ENCODE assay signal across 8 cellular contexts in genomic region chr1:207981976-207982375, GRCh38.
DNase-seq lines count a peak whose midpoint lies in the region; ATAC-seq and TF ChIP-seq lines count a peak whose summit lies in the region.

No MANE protein-coding gene starts in this region.

- no peak overlapping the region for H3K9ac ChIP-seq in Loucy (ENCODE audit: low read depth, low read length, poor library complexity, severe bottlenecking)

- H3K4me3 ChIP-seq in Loucy (ENCODE audit: low read length, poor library complexity, severe bottlenecking) (no peak overlapping the region), stomach (no peak overlapping the region)

- no peaks in the 10 kb centered on the region for H3K36me3 Mint-ChIP-seq in activated naive CD8-positive, alpha-beta T cell treated with anti-CD3 and anti-CD28 coated beads, Interleukin-2, amount 50 U/mL, for 24 hours (ENCODE audit: low read depth)
- no peaks in the 10 kb centered on the region for H3K36me3 Mint-ChIP-seq in activated naive CD8-positive, alpha-beta T cell treated with anti-CD3 and anti-CD28 coated beads for 36 hours
- H3K36me3 Mint-ChIP-seq in stimulated activated memory B cell treated with anti-CD40 and anti-IgM and Interleukin-4, amounts not matched to agents 10 μg/mL and 1 μg/mL and 100 μg/mL, for 72 hours, result no peaks in the 10 kb centered on the region

- no peak for TF ChIP-seq POLR2A in stomach (IDR thresholded peaks at IDR 0.05)

- intact Hi-C loops in stomach (cut with DNase I; ENCODE audit: low total_unique reads), result no loop called here

- H3K27me3 ChIP-seq in Loucy (ENCODE audit: insufficient read depth, low read length, poor library complexity, severe bottlenecking) (peaks cover 9% of the 10 kb centered on the region), stomach (no peaks in the 10 kb centered on the region)

- 59 to 88% (median 68%) methylated on average over 1 to 2 of the region's 2 CpGs for WGBS in stomach, 5 donors

- no peak for TF ChIP-seq EP300 in stomach (IDR thresholded peaks at IDR 0.05)

- no peaks in the 10 kb centered on the region for H3K4me1 ChIP-seq in Loucy (ENCODE audit: insufficient read depth, low read length, poor library complexity, severe bottlenecking)
- H3K4me1 ChIP-seq in stomach, result peaks cover 0 to 7% (median 0%) of the 10 kb centered on the region in 4 donors

- peak; percentile 46 for ATAC-seq in activated naive CD8-positive, alpha-beta T cell treated with anti-CD3 and anti-CD28 coated beads, Interleukin-2, amount 50 U/mL, for 24 hours
- ATAC-seq in stimulated activated memory B cell treated with anti-CD40 and anti-IgM and Interleukin-4, amounts not matched to agents 10 μg/mL and 1 μg/mL and 100 μg/mL, for 72 hours, result peak; percentile 59

- H3K4me2 ChIP-seq in Loucy (ENCODE audit: low read depth, low read length, poor library complexity, severe bottlenecking), result no peak overlapping the region

- H3K27ac ChIP-seq in stomach (no peak overlapping the region), substantia nigra (ENCODE audit: low read depth, low read length, poor library complexity, severe bottlenecking) (no peak overlapping the region)

- H3K27ac Mint-ChIP-seq in activated naive CD8-positive, alpha-beta T cell treated with anti-CD3 and anti-CD28 coated beads, Interleukin-2, amount 50 U/mL, for 24 hours, result no peak overlapping the region
- no peak overlapping the region for H3K27ac Mint-ChIP-seq in activated naive CD8-positive, alpha-beta T cell treated with anti-CD3 and anti-CD28 coated beads for 36 hours
- H3K27ac Mint-ChIP-seq in stimulated activated memory B cell treated with anti-CD40 and anti-IgM and Interleukin-4, amounts not matched to agents 10 μg/mL and 1 μg/mL and 100 μg/mL, for 72 hours, result no peak overlapping the region

- H3K9me3 ChIP-seq in Loucy (ENCODE audit: insufficient read depth, low read depth, low read length), result no peaks in the 10 kb centered on the region
- no peaks in the 10 kb centered on the region for H3K9me3 ChIP-seq in stomach

- H3K4me3 Mint-ChIP-seq in activated naive CD8-positive, alpha-beta T cell treated with anti-CD3 and anti-CD28 coated beads, Interleukin-2, amount 50 U/mL, for 24 hours, result no peak overlapping the region
- no peak overlapping the region for H3K4me3 Mint-ChIP-seq in activated naive CD8-positive, alpha-beta T cell treated with anti-CD3 and anti-CD28 coated beads for 36 hours
- no peak overlapping the region for H3K4me3 Mint-ChIP-seq in stimulated activated memory B cell treated with anti-CD40 and anti-IgM and Interleukin-4, amounts not matched to agents 10 μg/mL and 1 μg/mL and 100 μg/mL, for 72 hours

- no peaks in the 10 kb centered on the region for H3F3A ChIP-seq in Loucy (ENCODE audit: low read depth)

- DNase-seq in activated naive CD8-positive, alpha-beta T cell treated with anti-CD3 and anti-CD28 coated beads, Interleukin-2, amount 50 U/mL, for 24 hours, result no peak
- DNase-seq in activated naive CD8-positive, alpha-beta T cell treated with anti-CD3 and anti-CD28 coated beads for 36 hours, result no peak
- DNase-seq in dermis microvascular lymphatic vessel endothelial cell (ENCODE audit: low read depth in 2 of 2) (peak; percentile 16 to 48), stomach (no peak), substantia nigra (lab: John Stamatoyannopoulos, UW) (no peak), HPDE6-E6E7 (ENCODE audit: extremely low spot score) (no peak)

- H4K20me1 ChIP-seq in Loucy (ENCODE audit: insufficient read depth, low read length, poor library complexity, severe bottlenecking), result no peaks in the 10 kb centered on the region

- H3K4me1 Mint-ChIP-seq in activated naive CD8-positive, alpha-beta T cell treated with anti-CD3 and anti-CD28 coated beads, Interleukin-2, amount 50 U/mL, for 24 hours, result no peaks in the 10 kb centered on the region
- no peaks in the 10 kb centered on the region for H3K4me1 Mint-ChIP-seq in activated naive CD8-positive, alpha-beta T cell treated with anti-CD3 and anti-CD28 coated beads for 36 hours
- H3K4me1 Mint-ChIP-seq in stimulated activated memory B cell treated with anti-CD40 and anti-IgM and Interleukin-4, amounts not matched to agents 10 μg/mL and 1 μg/mL and 100 μg/mL, for 72 hours, result no peaks in the 10 kb centered on the region

- H3K36me3 ChIP-seq in Loucy (ENCODE audit: insufficient read depth, low read length) (no peaks in the 10 kb centered on the region), stomach (no peaks in the 10 kb centered on the region)

- TF ChIP-seq CTCF in Loucy (conservative IDR thresholded peaks at IDR 0.05; ENCODE audit: low read length) (peak; percentile 87), stomach (IDR thresholded peaks at IDR 0.05) (no peak)

- H3K79me2 ChIP-seq in Loucy (ENCODE audit: insufficient read depth, low read length), result no peaks in the 10 kb centered on the region

- no peaks in the 10 kb centered on the region for H3K9me3 Mint-ChIP-seq in activated naive CD8-positive, alpha-beta T cell treated with anti-CD3 and anti-CD28 coated beads, Interleukin-2, amount 50 U/mL, for 24 hours
- no peaks in the 10 kb centered on the region for H3K9me3 Mint-ChIP-seq in activated naive CD8-positive, alpha-beta T cell treated with anti-CD3 and anti-CD28 coated beads for 36 hours
- no peaks in the 10 kb centered on the region for H3K9me3 Mint-ChIP-seq in stimulated activated memory B cell treated with anti-CD40 and anti-IgM and Interleukin-4, amounts not matched to agents 10 μg/mL and 1 μg/mL and 100 μg/mL, for 72 hours

- no peak overlapping the region for H2AFZ ChIP-seq in Loucy (ENCODE audit: low read length)

- H3K27me3 Mint-ChIP-seq in activated naive CD8-positive, alpha-beta T cell treated with anti-CD3 and anti-CD28 coated beads, Interleukin-2, amount 50 U/mL, for 24 hours, result peaks cover 14% of the 10 kb centered on the region
- peaks cover 11% of the 10 kb centered on the region for H3K27me3 Mint-ChIP-seq in activated naive CD8-positive, alpha-beta T cell treated with anti-CD3 and anti-CD28 coated beads for 36 hours
- peaks cover 44% of the 10 kb centered on the region for H3K27me3 Mint-ChIP-seq in stimulated activated memory B cell treated with anti-CD40 and anti-IgM and Interleukin-4, amounts not matched to agents 10 μg/mL and 1 μg/mL and 100 μg/mL, for 72 hours

- H3K9me2 ChIP-seq in Loucy (replicated peaks; ENCODE audit: low read depth, low read length), result no peaks in the 10 kb centered on the region

Comparison
In these comparisons a context has a peak if more than half of its experiments do, and no peak if none do; other contexts are left out.
1. DNase-seq: peak in dermis microvascular lymphatic vessel endothelial cell (2 of 2); none in activated naive CD8-positive, alpha-beta T cell treated with anti-CD3 and anti-CD28 coated beads, Interleukin-2, amount 50 U/mL, for 24 hours (single experiment), activated naive CD8-positive, alpha-beta T cell treated with anti-CD3 and anti-CD28 coated beads for 36 hours (single experiment), stomach (single experiment), substantia nigra (0 of 49) and HPDE6-E6E7 (single experiment).